Comparison of ENCODE assay signal across 10 cellular contexts in the genomic region with DNA sequence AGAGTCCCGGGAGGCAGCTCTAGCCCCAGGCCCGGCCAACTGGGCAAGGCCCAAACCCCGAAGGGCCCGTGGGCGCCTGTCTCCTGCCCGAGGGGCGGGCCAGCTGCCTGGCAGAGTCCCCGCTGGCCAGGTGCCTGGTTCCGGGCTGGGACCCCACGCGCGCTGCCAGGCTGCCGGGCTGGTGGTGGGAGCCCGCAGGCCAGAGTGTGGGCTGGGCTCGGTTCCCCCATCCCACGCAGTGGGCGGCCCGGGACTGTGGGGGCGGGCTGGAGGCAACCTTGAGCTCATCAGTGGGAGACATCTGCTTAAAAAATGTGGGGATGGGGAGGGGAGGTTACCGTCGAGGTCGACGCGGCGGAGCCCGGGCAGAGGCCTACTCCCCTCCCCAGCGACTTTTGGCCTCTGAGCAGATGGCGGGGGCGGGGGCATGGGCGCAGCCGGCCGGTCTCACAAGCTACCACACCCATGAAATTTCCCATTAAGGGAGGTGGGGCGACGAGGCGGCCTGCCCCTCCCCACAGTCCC.
A peak's percentile ranks its signal among the peaks of the same experiment; 100 is the strongest.
DNase-seq lines count a peak whose midpoint lies in the region; ATAC-seq, FAIRE-seq and TF ChIP-seq lines count a peak whose summit lies in the region.
"Had no signal": no experiment of that assay in that cellular context is flagged by ENCODE, and none has a peak within 500 bp of the region (broad histone marks: within the 10 kb centered on the region; RNA-seq: fewer than 3 reads in every experiment).

No MANE protein-coding gene starts in this region.

- POLR2A ChIA-PET in endothelial cell of umbilical vein (lab: Charles Lee) = no interaction called here

- no peaks in the 10 kb centered on the region for H3K9me1 ChIP-seq in endothelial cell of umbilical vein (replicated peaks; ENCODE audit: control insufficient read depth, extremely low read depth, insufficient read depth, low read length)

- no peaks in the 10 kb centered on the region for H3K36me3 ChIP-seq in endothelial cell of umbilical vein (ENCODE audit: control insufficient read depth in 2 of 2, extremely low read depth in 1 of 2, insufficient read depth in 2 of 2, low read length in 2 of 2)

- no peak overlapping the region for H3K4me3 ChIP-seq in endothelial cell of umbilical vein (replicated peaks in 1 of 3; ENCODE audit: insufficient read depth in 1 of 3, low read depth in 1 of 3, low read length in 3 of 3)

- no peaks in the 10 kb centered on the region for H3K9me3 Mint-ChIP-seq in mesothelial cell of epicardium
- no peaks in the 10 kb centered on the region for H3K9me3 Mint-ChIP-seq in type B pancreatic cell

- DNase-seq in NCI-H1436 (lab: John Stamatoyannopoulos, UW) (peak; percentile 21), NCI-H1436 treated with DMSO at 0.1 percent for 48 hours (lab: John Stamatoyannopoulos, UW) (no peak), endothelial cell of umbilical vein (ENCODE audit: low read depth, low spot score) (no peak), mesothelial cell of epicardium (ENCODE audit: low spot score in 2 of 2, unreplicated experiment in 2 of 2) (no peak), type B pancreatic cell (ENCODE audit: extremely low spot score, unreplicated experiment) (no peak)

- no TSS peak for BruUV-seq in endothelial cell of umbilical vein (replicated peaks; lab: Mats Ljungman, UMichigan)

- H3K4me3 Mint-ChIP-seq in mesothelial cell of epicardium (no peak overlapping the region), type B pancreatic cell (no peak overlapping the region)

- dilution Hi-C loops in endothelial cell of umbilical vein (cut with MboI; ENCODE audit: extremely low pct_ligation_motif_present, low sequenced_read_pairs) = no loop called here

- no peaks in the 10 kb centered on the region for H4K20me1 ChIP-seq in endothelial cell of umbilical vein (replicated peaks; ENCODE audit: control insufficient read depth, extremely low read depth, insufficient read depth, low read length)

- TF ChIP-seq CTCF in endothelial cell of umbilical vein (IDR thresholded peaks at IDR 0.05; ENCODE audit: extremely low read depth in 1 of 2, insufficient read depth in 1 of 2, low read depth in 1 of 2, low read length in 2 of 2) (no peak), mesothelial cell of epicardium (IDR thresholded peaks at IDR 0.05; ENCODE audit: unreplicated experiment) (no peak), type B pancreatic cell (conservative IDR thresholded peaks at IDR 0.05) (no peak)

- H3K27ac Mint-ChIP-seq in mesothelial cell of epicardium (peak overlapping the region; percentile 61), type B pancreatic cell (peak overlapping the region; percentile 94)

- H3K27me3 Mint-ChIP-seq in mesothelial cell of epicardium (ENCODE audit: low read depth) (no peaks in the 10 kb centered on the region), type B pancreatic cell (no peaks in the 10 kb centered on the region)

- intact Hi-C loops in endothelial cell of umbilical vein (cut with micrococcal nuclease) = no loop called here

- TF ChIP-seq POLR2A in endothelial cell of umbilical vein (IDR thresholded peaks at IDR 0.05; ENCODE audit: low read depth, low read length) = no peak

- H3K4me1 Mint-ChIP-seq in mesothelial cell of epicardium = peaks cover 27% of the 10 kb centered on the region
- H3K4me1 Mint-ChIP-seq in type B pancreatic cell (ENCODE audit: unreplicated experiment) = peaks cover 38% of the 10 kb centered on the region

- no peaks in the 10 kb centered on the region for H3K36me3 Mint-ChIP-seq in mesothelial cell of epicardium
- no peaks in the 10 kb centered on the region for H3K36me3 Mint-ChIP-seq in type B pancreatic cell

- no peaks in the 10 kb centered on the region for H3K9me3 ChIP-seq in endothelial cell of umbilical vein (replicated peaks; ENCODE audit: control insufficient read depth, insufficient read depth, low read length)

- no peaks in the 10 kb centered on the region for H3K27me3 ChIP-seq in endothelial cell of umbilical vein (ENCODE audit: control insufficient read depth in 2 of 2, insufficient read depth in 2 of 2, low read length in 2 of 2)

- H3K79me2 ChIP-seq in endothelial cell of umbilical vein (ENCODE audit: control insufficient read depth, insufficient read depth, low read length) = no peaks in the 10 kb centered on the region

- H3K27ac ChIP-seq in endothelial cell of umbilical vein (ENCODE audit: insufficient read depth, low read depth, low read length) = no peak overlapping the region

- H3K4me1 ChIP-seq in endothelial cell of umbilical vein (ENCODE audit: control insufficient read depth, extremely low read depth, insufficient read depth, low read length) = no peaks in the 10 kb centered on the region

- CTCF ChIA-PET in endothelial cell of umbilical vein (lab: Charles Lee) = interaction anchor here (1.0 to 2.3 kb wide), 3 partner anchors 16 to 95 kb away, joined by 3 to 8 read pairs (median 3); no protein-coding TSS in a partner anchor

- no peak overlapping the region for H2AFZ ChIP-seq in endothelial cell of umbilical vein (ENCODE audit: low read depth, low read length)

- ATAC-seq in HG03196 (IDR thresholded peaks at IDR 0.05; ENCODE audit: unreplicated experiment) (no peak), HG02870 (IDR thresholded peaks at IDR 0.05; ENCODE audit: unreplicated experiment) (no peak), GM18868 (IDR thresholded peaks at IDR 0.05; ENCODE audit: unreplicated experiment) (no peak)

- H3K4me2 ChIP-seq in endothelial cell of umbilical vein (ENCODE audit: insufficient read depth, low read length) = no peak overlapping the region

- no peak for FAIRE-seq in endothelial cell of umbilical vein (lab: Jason Lieb, UNC)
- FAIRE-seq: A204.1, colon had no signal

- H3K9ac ChIP-seq in endothelial cell of umbilical vein (replicated peaks; ENCODE audit: extremely low read depth, insufficient read depth, low read length) = no peak overlapping the region

TF ChIP-seq in endothelial cell of umbilical vein, 7 proteins besides CTCF, POLR2A, EP300 and RAD21:
- TF ChIP-seq EZH2 (IDR thresholded peaks at IDR 0.05; ENCODE audit: borderline replicate concordance, low read depth, low read length, severe bottlenecking) (peak; percentile 34), MYC (IDR thresholded peaks at IDR 0.05; ENCODE audit: low read depth, low read length) (no peak)
TF ChIP-seq in endothelial cell of umbilical vein: peak in this region for 1.
